Comparison of ENCODE assay signal across 13 cellular contexts in the genomic region with DNA sequence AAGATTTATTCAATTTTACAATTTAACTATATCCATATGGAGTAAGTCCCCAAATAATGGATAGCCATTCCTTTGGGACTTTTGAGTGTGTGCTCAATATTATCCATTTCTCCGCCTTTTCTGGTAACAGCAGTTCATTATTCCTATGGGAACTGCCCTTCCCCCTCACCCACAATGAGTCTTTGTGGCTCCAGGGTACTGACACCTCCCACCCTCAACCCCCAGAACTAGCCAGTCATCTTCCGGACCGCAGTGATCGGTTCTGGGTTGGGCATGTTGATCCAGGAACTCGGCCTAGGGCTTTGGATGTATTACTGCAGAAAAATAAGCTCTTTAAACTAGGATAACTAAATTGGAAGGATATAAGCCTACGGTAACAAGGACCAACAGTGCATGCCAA. TPM values are rescaled to one million over a fixed set of nuclear protein-coding genes. Genes with fewer than 3 reads are reported as not detected.
DNase-seq lines count a peak whose midpoint lies in the region; ATAC-seq and TF ChIP-seq lines count a peak whose summit lies in the region.
"Had no signal": no experiment of that assay in that cellular context is flagged by ENCODE, and none has a peak within 500 bp of the region (broad histone marks: within the 10 kb centered on the region; RNA-seq: fewer than 3 reads in every experiment).

No MANE protein-coding gene starts in this region.

- H3K4me2 ChIP-seq in neural cell (ENCODE audit: low read length), result no peak overlapping the region

- H3K4me1 ChIP-seq in Caco-2 (peaks cover 8% of the 10 kb centered on the region; the same call in 1 of the 2 replicates), lower lobe of right lung (peaks cover 6% of the 10 kb centered on the region)
- H3K4me1 ChIP-seq: uterus had no signal

- H3K27ac Mint-ChIP-seq in Caco-2 (ENCODE audit: unreplicated experiment), result no peak overlapping the region
- H3K27ac Mint-ChIP-seq: CD8-positive, alpha-beta T cell had no signal

- H3F3A ChIP-seq in neural cell (ENCODE audit: insufficient read depth, low read length, poor library complexity, severe bottlenecking), result no peaks in the 10 kb centered on the region

- no peaks in the 10 kb centered on the region for H3K9me2 ChIP-seq in neural cell (ENCODE audit: insufficient read depth, low read length)

- H3K27me3 ChIP-seq in Caco-2 (replicated peaks; ENCODE audit: control insufficient read depth, insufficient read depth, low read length), result peaks cover 2% of the 10 kb centered on the region
- H3K27me3 ChIP-seq in neural cell (ENCODE audit: insufficient read depth, low read depth, low read length), result no peaks in the 10 kb centered on the region
- peaks cover 33% of the 10 kb centered on the region for H3K27me3 ChIP-seq in lower lobe of right lung (ENCODE audit: low read depth)
- H3K27me3 ChIP-seq: uterus had no signal

- BruUV-seq in Caco-2 (replicated peaks; lab: Mats Ljungman, UMichigan), result no TSS peak

- no peaks in the 10 kb centered on the region for H3K9me3 Mint-ChIP-seq in Caco-2 (ENCODE audit: unreplicated experiment)
- H3K9me3 Mint-ChIP-seq: CD8-positive, alpha-beta T cell had no signal

- intact Hi-C loops in Caco-2 (cut with micrococcal nuclease; ENCODE audit: unreplicated experiment) (no loop called here), lower lobe of right lung (cut with DNase I) (no loop called here)

- CTCF ChIA-PET in Caco-2 (lab: Charles Lee), result no interaction called here

- H3K36me3 Mint-ChIP-seq in Caco-2 (ENCODE audit: insufficient read depth, unreplicated experiment), result no peaks in the 10 kb centered on the region
- H3K36me3 Mint-ChIP-seq: CD8-positive, alpha-beta T cell had no signal

- no peak for TF ChIP-seq RAD21 in neural cell (conservative IDR thresholded peaks at IDR 0.05)

- H3K9me3 ChIP-seq in Caco-2, result no peaks in the 10 kb centered on the region
- H3K9me3 ChIP-seq in neural cell (ENCODE audit: low read length), result no peaks in the 10 kb centered on the region
- H3K9me3 ChIP-seq in lower lobe of right lung, result no peaks in the 10 kb centered on the region
- H3K9me3 ChIP-seq: adrenal gland, uterus had no signal

- no peaks in the 10 kb centered on the region for H3K36me3 ChIP-seq in Caco-2 (ENCODE audit: control insufficient read depth, insufficient read depth, low read length)
- H3K36me3 ChIP-seq in neural cell (ENCODE audit: insufficient read depth, low read length), result no peaks in the 10 kb centered on the region
- no peaks in the 10 kb centered on the region for H3K36me3 ChIP-seq in lower lobe of right lung
- H3K36me3 ChIP-seq: adrenal gland, uterus had no signal

- H3K9ac ChIP-seq in neural cell (ENCODE audit: low read length), result no peak overlapping the region

- H3K4me3 ChIP-seq in Caco-2 (ENCODE audit: low read depth, low read length) (no peak overlapping the region), neural cell (ENCODE audit: low read length) (peak overlapping the region; percentile 93), lower lobe of right lung (no peak overlapping the region)

- POLR2A ChIA-PET in Caco-2 (lab: Charles Lee), result no interaction called here

- peaks cover 8% of the 10 kb centered on the region for H3K4me1 Mint-ChIP-seq in Caco-2 (ENCODE audit: low read depth, unreplicated experiment)

- DNase-seq in Ammon's horn (ENCODE audit: low spot score), result peak; percentile 89
- DNase-seq in Caco-2, result no peak
- no peak for DNase-seq in LoVo (ENCODE audit: low spot score)
- no peak for DNase-seq in lower lobe of right lung
- DNase-seq: CD8-positive, alpha-beta T cell; MM.1S; NCI-H2029 treated with DMSO at 0.1 percent for 48 hours; SHP77 treated with DMSO at 0.1 percent for 48 hours; uterus had no signal

- ATAC-seq in HG03039 (IDR thresholded peaks at IDR 0.05; ENCODE audit: unreplicated experiment) (no peak), lower lobe of right lung (no peak)
- ATAC-seq: CD8-positive, alpha-beta T cell had no signal

- peak overlapping the region; percentile 76 for H3K4me3 Mint-ChIP-seq in Caco-2 (ENCODE audit: unreplicated experiment)

- H2AFZ ChIP-seq in neural cell (ENCODE audit: low read depth, low read length), result no peak overlapping the region

- TF ChIP-seq CTCF in Caco-2 (IDR thresholded peaks at IDR 0.05; ENCODE audit: insufficient read depth in 1 of 2, low read depth in 1 of 2, low read length in 1 of 2, severe bottlenecking in 1 of 2, unreplicated experiment in 1 of 2) (no peak), neural cell (IDR thresholded peaks at IDR 0.05; ENCODE audit: poor library complexity, severe bottlenecking) (no peak), lower lobe of right lung (IDR thresholded peaks at IDR 0.05) (no peak)

- H3K27me3 Mint-ChIP-seq in Caco-2 (ENCODE audit: insufficient read depth, unreplicated experiment), result peaks cover 29% of the 10 kb centered on the region

- H4K20me1 ChIP-seq in neural cell (ENCODE audit: insufficient read depth), result no peaks in the 10 kb centered on the region

- H3K79me2 ChIP-seq in neural cell (replicated peaks; ENCODE audit: insufficient read depth, low read length), result peaks cover 29% of the 10 kb centered on the region

- H3K27ac ChIP-seq in cingulate gyrus (ENCODE audit: low read depth, low read length) (peak overlapping the region; percentile 86), neural cell (ENCODE audit: low read length) (no peak overlapping the region), lower lobe of right lung (no peak overlapping the region)
- H3K27ac ChIP-seq: uterus had no signal

- TF ChIP-seq EP300 in neural cell (conservative IDR thresholded peaks at IDR 0.05; ENCODE audit: poor library complexity, severe bottlenecking), result no peak

TF ChIP-seq in neural cell, 6 proteins besides CTCF, POLR2A, EP300 and RAD21:
- no peak for TF ChIP-seq EZH2 (IDR thresholded peaks at IDR 0.05; ENCODE audit: borderline replicate concordance, insufficient read depth, low read length, poor library complexity, severe bottlenecking)
- TF ChIP-seq TAF1 (IDR thresholded peaks at IDR 0.05; ENCODE audit: low read depth), result no peak
- no peak for TF ChIP-seq POLR2AphosphoS5 (IDR thresholded peaks at IDR 0.05)
- TF ChIP-seq REST (IDR thresholded peaks at IDR 0.05; ENCODE audit: borderline replicate concordance), result no peak
- no peak for TF ChIP-seq MXI1 (conservative IDR thresholded peaks at IDR 0.05; ENCODE audit: poor library complexity, severe bottlenecking)
- no peak for TF ChIP-seq SMC3 (conservative IDR thresholded peaks at IDR 0.05; ENCODE audit: poor library complexity)
TF ChIP-seq in neural cell: peak in this region for 0.

RNA-seq across cellular contexts. Expression of gene HECW2, which starts 0.8 kb away (rescaled TPM):
- total RNA-seq in Caco-2 (2022) (3.5 and 3.6 TPM in 2 replicates), lower lobe of right lung (52.7 TPM)
- 11.6 and 11.8 TPM in 2 replicates for polyA plus RNA-seq in neural cell
- 57.7 and 69.0 TPM in 2 replicates for polyA minus RNA-seq in neural cell

RNA-seq across cellular contexts. Expression of gene CCDC150, which starts 45.4 kb away (rescaled TPM):
- 26.3 and 34.0 TPM in 2 replicates for total RNA-seq in Caco-2 (2022)
- 0.57 and 1.8 TPM in 2 replicates for polyA plus RNA-seq in neural cell
- polyA minus RNA-seq in neural cell, result 5.4 and 6.1 TPM in 2 replicates
- 1.5 TPM for total RNA-seq in lower lobe of right lung

Comparison
In these comparisons a context has a peak if more than half of its experiments do, and no peak if none do; other contexts are left out.
1. RNA of gene HECW2, which starts 0.8 kb away (total RNA-seq): 52.7 TPM in lower lobe of right lung (single experiment); 3.5 to 3.6 TPM in Caco-2; every median in the first group is over 10 times any median in the second.
2. RNA of gene CCDC150, which starts 45.4 kb away (total RNA-seq): 26.3 to 34.0 TPM in Caco-2; 1.5 TPM in lower lobe of right lung (single experiment); every median in the first group is over 10 times any median in the second.